Comparison of ENCODE assay signal across 29 cellular contexts in the genomic region with DNA sequence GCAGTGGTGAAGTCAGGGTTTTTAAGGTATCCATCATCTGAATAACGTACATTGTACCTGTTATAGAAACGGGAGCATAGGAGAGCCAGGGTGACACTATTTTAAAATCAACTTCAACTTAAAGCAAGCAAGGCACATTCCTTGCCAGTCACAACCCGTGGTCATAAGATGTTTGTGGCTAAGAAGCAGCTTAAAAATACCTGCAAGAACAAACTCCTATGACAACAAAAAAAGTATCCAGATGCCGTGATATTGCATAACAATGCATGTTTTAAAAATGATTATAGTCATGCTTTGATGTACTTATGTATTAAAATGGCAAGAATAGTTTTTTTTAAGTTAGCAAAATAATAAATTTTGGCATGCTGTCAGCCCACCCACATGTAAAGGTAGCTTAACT.
"Had no signal": no experiment of that assay in that cellular context is flagged by ENCODE, and none has a peak within 500 bp of the region (broad histone marks: within the 10 kb centered on the region; RNA-seq: fewer than 3 reads in every experiment).

No MANE protein-coding gene starts in this region.

- H3K4me3 ChIP-seq: adrenal gland, ascending aorta, body of pancreas, cardiac muscle cell, colonic mucosa had no signal

- H3K9me3 ChIP-seq: adrenal gland, ascending aorta, body of pancreas, colonic mucosa had no signal

- H3K4me1 ChIP-seq: adrenal gland, ascending aorta, body of pancreas, colonic mucosa had no signal

- DNase-seq: activated CD4-positive, alpha-beta memory T cell treated with anti-CD3 and anti-CD28 coated beads for 36 hours; activated CD4-positive, alpha-beta T cell treated with anti-CD3 and anti-CD28 coated beads for 36 hours; activated CD4-positive, alpha-beta T cell treated with anti-CD3 and anti-CD28 coated beads, Interleukin-2, amount 10 ng/mL, durations not matched to agents 24 days and 14 days; activated CD4-positive, CD25-positive, alpha-beta regulatory T cell; activated CD4-positive, CD25-positive, alpha-beta regulatory T cell treated with anti-CD3 and anti-CD28 coated beads, Interleukin-2, amount 50 U/mL, for 72 hours; activated CD8-positive, alpha-beta memory T cell treated with anti-CD3 and anti-CD28 coated beads, Interleukin-2, amount 10 ng/mL, durations not matched to agents 7 days and 5 days; activated CD8-positive, alpha-beta memory T cell treated with anti-CD3 and anti-CD28 coated beads, Interleukin-2, amount 50 U/mL, for 4 hours; activated CD8-positive, alpha-beta T cell treated with anti-CD3 and anti-CD28 coated beads, Interleukin-2, amount 10 ng/mL, durations not matched to agents 7 days and 5 days; activated effector memory CD4-positive, alpha-beta T cell treated with anti-CD3 and anti-CD28 coated beads, Interleukin-2, amount 50 U/mL, for 16 hours; activated naive CD4-positive, alpha-beta T cell treated with anti-CD3 and anti-CD28 coated beads for 36 hours; activated naive CD8-positive, alpha-beta T cell treated with anti-CD3 and anti-CD28 coated beads for 36 hours; activated naive CD8-positive, alpha-beta T cell treated with anti-CD3 and anti-CD28 coated beads, Interleukin-2, amount 50 U/mL, for 24 hours; activated T-cell treated with anti-CD3 and anti-CD28 coated beads, Interleukin-2, amount 50 U/mL, for 1 hour; activated T-cell treated with anti-CD3 and anti-CD28 coated beads, Interleukin-2, amount 50 U/mL, for 48 hours; adrenal gland; body of pancreas; central memory CD4-positive, alpha-beta T cell; cerebellar nuclear complex; colonic mucosa; effector CD8-positive, alpha-beta T cell; foreskin fibroblast; head of caudate nucleus; T-helper 2 cell had no signal

- ATAC-seq: activated CD4-positive, alpha-beta T cell treated with anti-CD3 and anti-CD28 coated beads for 36 hours; activated CD8-positive, alpha-beta memory T cell treated with anti-CD3 and anti-CD28 coated beads, Interleukin-2, amount 10 ng/mL, durations not matched to agents 7 days and 5 days; activated CD8-positive, alpha-beta T cell treated with anti-CD3 and anti-CD28 coated beads, Interleukin-2, amount 10 ng/mL, durations not matched to agents 7 days and 5 days; activated naive CD8-positive, alpha-beta T cell treated with anti-CD3 and anti-CD28 coated beads, Interleukin-2, amount 50 U/mL, for 24 hours; body of pancreas; esophagus mucosa had no signal

- H3K36me3 ChIP-seq: adrenal gland, ascending aorta, cardiac muscle cell, colonic mucosa had no signal

- H3K27me3 ChIP-seq: adrenal gland, ascending aorta, body of pancreas, cardiac muscle cell, colonic mucosa had no signal

- FAIRE-seq: endometrium, endothelial cell of umbilical vein, frontal cortex had no signal

- H3K27ac ChIP-seq: adrenal gland, ascending aorta, body of pancreas, cardiac muscle cell, colonic mucosa had no signal
